ENCODE assay signal across 15 cellular contexts in the genomic region with DNA sequence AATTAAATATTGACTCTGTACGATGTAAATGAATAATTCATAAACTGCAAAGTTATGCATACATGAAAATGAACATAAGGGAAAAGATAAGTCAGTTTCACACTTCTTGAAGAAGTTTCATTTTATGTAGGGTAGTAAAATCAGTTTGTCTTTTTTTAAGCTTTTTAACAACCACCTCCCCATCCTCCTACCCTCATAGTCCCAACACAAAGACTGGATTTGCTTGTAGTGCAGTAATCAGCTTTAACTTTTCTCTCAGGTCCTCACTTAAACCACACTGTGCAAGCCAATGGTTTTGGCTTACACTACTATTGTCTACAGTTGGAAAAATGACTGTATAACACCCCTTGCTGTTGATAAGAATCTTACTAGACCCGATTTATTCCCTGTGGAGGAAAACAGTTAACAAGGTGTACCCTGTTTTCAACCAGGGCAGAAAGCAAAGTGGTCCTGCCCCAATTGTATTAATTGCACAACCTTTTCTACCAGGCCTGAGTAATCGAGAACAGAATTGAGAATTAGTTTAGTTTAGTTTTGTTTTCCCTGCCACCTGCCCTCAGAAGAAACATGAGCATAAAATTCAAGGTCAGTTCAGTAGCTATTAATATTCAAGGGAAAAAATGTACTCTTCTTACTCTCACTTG. TPM values are rescaled to one million over a fixed set of nuclear protein-coding genes. Genes with fewer than 3 reads are reported as not detected.
A peak's percentile ranks its signal among the peaks of the same experiment; 100 is the strongest.
DNase-seq lines count a peak whose midpoint lies in the region; ATAC-seq and TF ChIP-seq lines count a peak whose summit lies in the region.
"Had no signal": no experiment of that assay in that cellular context is flagged by ENCODE, and none has a peak within 500 bp of the region (broad histone marks: within the 10 kb centered on the region; RNA-seq: fewer than 3 reads in every experiment).

No MANE protein-coding gene starts in this region.

- in situ Hi-C loops in mammary epithelial cell (cut with MboI; ENCODE audit: low sequenced_read_pairs in 2 of 2): loop anchor here in 1 of 2 donors (25.0 kb wide), 1 partner anchor 475 kb away; the partner anchor contains the start of genes DMAC2L and L2HGDH

- H3K9me3 Mint-ChIP-seq in stimulated activated naive CD8-positive, alpha-beta T cell treated with anti-CD3 and anti-CD28 coated beads, Interleukin-15, amount 100 ng/mL, for 72 hours: no peaks in the 10 kb centered on the region

- peak overlapping the region; percentile 98 for H3K4me2 ChIP-seq in SU-DHL-6 (ENCODE audit: low read depth, low read length, poor library complexity, severe bottlenecking)
- H3K4me2 ChIP-seq in mammary epithelial cell (ENCODE audit: insufficient read depth, low read depth, low read length): no peak overlapping the region

- TF ChIP-seq CTCF in heart left ventricle (IDR thresholded peaks at IDR 0.05) (no peak), SU-DHL-6 (IDR thresholded peaks at IDR 0.05; ENCODE audit: insufficient read depth, low read length, poor library complexity, severe bottlenecking) (no peak), mammary epithelial cell (conservative IDR thresholded peaks at IDR 0.05 in 1 of 2, IDR thresholded peaks at IDR 0.05 in 1 of 2; ENCODE audit: extremely low read depth in 1 of 2, insufficient read depth in 1 of 2, low read depth in 1 of 2, low read length in 2 of 2) (no peak)

- H3K9me3 ChIP-seq in heart left ventricle: no peaks in the 10 kb centered on the region
- H3K9me3 ChIP-seq in right cardiac atrium (ENCODE audit: control insufficient read depth, low read length): no peaks in the 10 kb centered on the region
- no peaks in the 10 kb centered on the region for H3K9me3 ChIP-seq in SU-DHL-6 (ENCODE audit: insufficient read depth, low read length)
- no peaks in the 10 kb centered on the region for H3K9me3 ChIP-seq in effector memory CD4-positive, alpha-beta T cell (ENCODE audit: control insufficient read depth, low read length)
- H3K9me3 ChIP-seq in mammary epithelial cell (replicated peaks; ENCODE audit: insufficient read depth, low read length): no peaks in the 10 kb centered on the region

- peaks cover 55% of the 10 kb centered on the region for H3K79me2 ChIP-seq in SU-DHL-6 (ENCODE audit: insufficient read depth, low read length)
- no peaks in the 10 kb centered on the region for H3K79me2 ChIP-seq in mammary epithelial cell (ENCODE audit: insufficient read depth, low read length)

- peak overlapping the region; percentile 38 to 67 for H3K4me3 Mint-ChIP-seq in stimulated activated naive CD8-positive, alpha-beta T cell treated with anti-CD3 and anti-CD28 coated beads, Interleukin-15, amount 100 ng/mL, for 72 hours

- DNase-seq in heart left ventricle (no peak), right cardiac atrium (no peak), mammary epithelial cell (no peak), KG1 (lab: John Stamatoyannopoulos, UW) (no peak)
- DNase-seq in effector memory CD4-positive, alpha-beta T cell: no peak
- no peak for DNase-seq in stimulated activated naive CD8-positive, alpha-beta T cell treated with anti-CD3 and anti-CD28 coated beads, Interleukin-15, amount 100 ng/mL, for 72 hours
- DNase-seq: AML-193; cortex of kidney; EL; NCI-H1105; NCI-H524; SHP77 treated with DMSO at 0.1 percent for 48 hours; stimulated activated CD4-positive, alpha-beta T cell treated with anti-CD3 and anti-CD28 coated beads, Interleukin-4, amount 100 ng/mL, for 4 hours had no signal

- no peaks in the 10 kb centered on the region for H3K9me2 ChIP-seq in SU-DHL-6 (replicated peaks; ENCODE audit: insufficient read depth, low read length)

- H3K36me3 ChIP-seq in heart left ventricle: peaks cover 0 to 40% (median 17%) of the 10 kb centered on the region in 9 donors
- 0 out of 2 replicates have a peak, but pooled peaks cover 4% of the 10 kb centered on the region for H3K36me3 ChIP-seq in SU-DHL-6 (ENCODE audit: low read length)
- H3K36me3 ChIP-seq in effector memory CD4-positive, alpha-beta T cell (ENCODE audit: control insufficient read depth, insufficient read depth, low read length): no peaks in the 10 kb centered on the region
- H3K36me3 ChIP-seq in mammary epithelial cell (ENCODE audit: insufficient read depth, low read length): peaks cover 3% of the 10 kb centered on the region

- peaks cover 93% of the 10 kb centered on the region for H3K4me1 Mint-ChIP-seq in stimulated activated naive CD8-positive, alpha-beta T cell treated with anti-CD3 and anti-CD28 coated beads, Interleukin-15, amount 100 ng/mL, for 72 hours

- H4K20me1 ChIP-seq in SU-DHL-6 (ENCODE audit: low read depth, low read length) (no peaks in the 10 kb centered on the region), mammary epithelial cell (ENCODE audit: insufficient read depth, low read length) (no peaks in the 10 kb centered on the region)

- H3K27me3 Mint-ChIP-seq in stimulated activated naive CD8-positive, alpha-beta T cell treated with anti-CD3 and anti-CD28 coated beads, Interleukin-15, amount 100 ng/mL, for 72 hours: no peaks in the 10 kb centered on the region

- H3F3A ChIP-seq in SU-DHL-6 (ENCODE audit: insufficient read depth): peaks cover 38% of the 10 kb centered on the region

- WGBS in heart left ventricle, 4 donors: 43 to 53% (median 49%) methylated on average over 3 of the region's 3 CpGs
- WGBS in right cardiac atrium: 46% methylated on average over 3 of the region's 3 CpGs
- WGBS in mammary epithelial cell (ENCODE audit: low coverage, missing lambda C conversion rate): 65% methylated on average over 3 of the region's 3 CpGs

- BruUV-seq in mammary epithelial cell (replicated peaks; lab: Mats Ljungman, UMichigan): no TSS peak

- H3K9ac ChIP-seq in SU-DHL-6 (ENCODE audit: low read length) (peak overlapping the region; percentile 0; the same call in 1 of the 2 replicates), mammary epithelial cell (ENCODE audit: insufficient read depth, low read length) (no peak overlapping the region)

- H3K4me1 ChIP-seq in heart left ventricle (peaks cover 8 to 70% (median 36%) of the 10 kb centered on the region in 12 donors), right cardiac atrium (ENCODE audit: control insufficient read depth, insufficient read depth, low read length) (peaks cover 8% of the 10 kb centered on the region), mammary epithelial cell (ENCODE audit: insufficient read depth, low read length) (no peaks in the 10 kb centered on the region)
- H3K4me1 ChIP-seq in effector memory CD4-positive, alpha-beta T cell (ENCODE audit: control insufficient read depth, insufficient read depth, low read length, poor library complexity, severe bottlenecking): peaks cover 37% of the 10 kb centered on the region

- CTCF ChIA-PET in mammary epithelial cell (lab: Charles Lee; ENCODE audit: low non-redundant PET): no interaction called here

- no peak overlapping the region for H2AFZ ChIP-seq in SU-DHL-6 (ENCODE audit: low read depth, low read length, severe bottlenecking)
- no peak overlapping the region for H2AFZ ChIP-seq in mammary epithelial cell (ENCODE audit: low read depth, low read length)

- no peak for TF ChIP-seq POLR2A in heart left ventricle (IDR thresholded peaks at IDR 0.05)

- H3K27me3 ChIP-seq in heart left ventricle: no peaks in the 10 kb centered on the region
- H3K27me3 ChIP-seq in right cardiac atrium (ENCODE audit: control insufficient read depth, insufficient read depth): no peaks in the 10 kb centered on the region
- H3K27me3 ChIP-seq in SU-DHL-6 (ENCODE audit: low read length): no peaks in the 10 kb centered on the region
- no peaks in the 10 kb centered on the region for H3K27me3 ChIP-seq in effector memory CD4-positive, alpha-beta T cell (replicated peaks; ENCODE audit: control insufficient read depth, insufficient read depth, low read length, poor library complexity, severe bottlenecking)
- H3K27me3 ChIP-seq in mammary epithelial cell (ENCODE audit: insufficient read depth, low read length): no peaks in the 10 kb centered on the region

- dilution Hi-C loops in mammary epithelial cell (cut with HindIII; ENCODE audit: low sequenced_read_pairs): no loop called here

- no peak for ATAC-seq in heart left ventricle
- ATAC-seq in right cardiac atrium: no peak
- peak; percentile 47 for ATAC-seq in stimulated activated naive CD8-positive, alpha-beta T cell treated with anti-CD3 and anti-CD28 coated beads, Interleukin-15, amount 100 ng/mL, for 72 hours
- no peak for ATAC-seq in HG02759 (IDR thresholded peaks at IDR 0.05; ENCODE audit: unreplicated experiment)

- H3K4me3 ChIP-seq in heart left ventricle: no peak overlapping the region
- no peak overlapping the region for H3K4me3 ChIP-seq in right cardiac atrium (ENCODE audit: low read length)
- H3K4me3 ChIP-seq in SU-DHL-6 (ENCODE audit: insufficient read depth, low read length, poor library complexity, severe bottlenecking): no peak overlapping the region
- no peak overlapping the region for H3K4me3 ChIP-seq in effector memory CD4-positive, alpha-beta T cell (ENCODE audit: insufficient read depth, low read depth, low read length, poor library complexity, severe bottlenecking)
- H3K4me3 ChIP-seq in mammary epithelial cell (replicated peaks in 1 of 3; ENCODE audit: insufficient read depth in 1 of 3, low read depth in 2 of 3, low read length in 3 of 3): no peak overlapping the region

- H3K27ac Mint-ChIP-seq in stimulated activated naive CD8-positive, alpha-beta T cell treated with anti-CD3 and anti-CD28 coated beads, Interleukin-15, amount 100 ng/mL, for 72 hours: peak overlapping the region; percentile 49 to 87

- H3K27ac ChIP-seq in heart left ventricle: peak overlapping the region in 7 of 12 donors; percentile 4 to 64 (median 12)
- no peak overlapping the region for H3K27ac ChIP-seq in right cardiac atrium (ENCODE audit: low read length)
- peak overlapping the region; percentile 97 for H3K27ac ChIP-seq in SU-DHL-6 (ENCODE audit: low read depth, low read length)
- H3K27ac ChIP-seq in effector memory CD4-positive, alpha-beta T cell (ENCODE audit: insufficient read depth, low read length, poor library complexity, severe bottlenecking): peak overlapping the region; percentile 14
- H3K27ac ChIP-seq in mammary epithelial cell (ENCODE audit: insufficient read depth, low read depth, low read length): no peak overlapping the region

- intact Hi-C loops in heart left ventricle (cut with DNase I): no loop called here
- intact Hi-C loops in right cardiac atrium (cut with DNase I): no loop called here
- intact Hi-C loops in mammary epithelial cell (cut with micrococcal nuclease): no loop called here

RNA-seq across cellular contexts. Expression of gene NIN, which starts 44.0 kb away (rescaled TPM):
- 10 to 100 TPM; 17.9 to 48.3 (median 25.8) TPM for total RNA-seq in heart left ventricle
- 10 to 100 TPM; 11.7 to 12.5 TPM for polyA plus RNA-seq in heart left ventricle
- total RNA-seq in right cardiac atrium: 10 to 100 TPM; 44.3 to 53.2 (median 48.8) TPM
- 24.4 TPM for polyA plus RNA-seq in right cardiac atrium
- total RNA-seq in mammary epithelial cell: 10 to 100 TPM; 20.7 to 40.2 TPM
- polyA plus RNA-seq in mammary epithelial cell: 11.9 TPM
- 28.2 TPM for polyA minus RNA-seq in mammary epithelial cell

Comparison
In these comparisons a context has a peak if more than half of its experiments do, and no peak if none do; other contexts are left out.
1. H3K27ac ChIP-seq: peak in heart left ventricle (7 of 12), SU-DHL-6 (single experiment) and effector memory CD4-positive, alpha-beta T cell (single experiment); none in right cardiac atrium (single experiment) and mammary epithelial cell (single experiment).